In the genomic region with DNA sequence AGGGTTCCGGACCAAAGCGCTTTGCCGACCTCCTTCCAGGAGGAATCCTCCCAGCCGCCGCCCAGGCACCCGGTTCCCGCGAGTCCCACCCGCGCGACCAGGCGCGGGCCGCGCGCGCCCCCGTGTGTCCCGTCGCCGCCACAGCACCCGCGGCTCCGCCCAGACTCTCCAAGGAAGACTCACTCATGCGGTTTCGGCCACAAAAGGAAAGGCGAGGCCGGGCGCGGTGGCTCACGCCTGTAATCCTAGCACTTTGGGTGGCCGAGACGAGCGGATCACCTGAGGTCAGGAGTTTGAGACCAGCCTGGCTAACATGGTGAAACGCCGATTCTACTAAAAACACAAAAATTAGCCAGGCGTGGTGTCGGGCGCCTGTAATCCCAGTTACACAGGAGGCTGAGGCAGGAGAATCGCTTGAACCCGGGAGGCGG, we compare ENCODE assay signal across 8 cellular contexts. TPM values are rescaled to one million over a fixed set of nuclear protein-coding genes. Genes with fewer than 3 reads are reported as not detected.
DNase-seq lines count a peak whose midpoint lies in the region; ATAC-seq and TF ChIP-seq lines count a peak whose summit lies in the region.

No MANE protein-coding gene starts in this region.

- H3K36me3 Mint-ChIP-seq in Caco-2 (ENCODE audit: insufficient read depth, unreplicated experiment) (peaks cover 12% of the 10 kb centered on the region), HFFc6 (ENCODE audit: low read depth) (no peaks in the 10 kb centered on the region)
- H3K36me3 Mint-ChIP-seq in activated CD4-positive, alpha-beta memory T cell treated with anti-CD3 and anti-CD28 coated beads for 36 hours, result peaks cover 7% of the 10 kb centered on the region

- BruUV-seq in Caco-2 (replicated peaks; lab: Mats Ljungman, UMichigan), result no TSS peak

- TF ChIP-seq CTCF in Caco-2 (IDR thresholded peaks at IDR 0.05; ENCODE audit: insufficient read depth in 1 of 2, low read depth in 1 of 2, low read length in 1 of 2, severe bottlenecking in 1 of 2, unreplicated experiment in 1 of 2), result peak; percentile 56 to 95
- TF ChIP-seq CTCF in HFFc6 (IDR thresholded peaks at IDR 0.05), result peak; percentile 95

- H3K4me1 Mint-ChIP-seq in Caco-2 (ENCODE audit: low read depth, unreplicated experiment) (no peaks in the 10 kb centered on the region), HFFc6 (ENCODE audit: low read depth) (peaks cover 24% of the 10 kb centered on the region)
- H3K4me1 Mint-ChIP-seq in activated CD4-positive, alpha-beta memory T cell treated with anti-CD3 and anti-CD28 coated beads for 36 hours (ENCODE audit: low read depth), result peaks cover 13% of the 10 kb centered on the region

- CTCF ChIA-PET in Caco-2 (lab: Charles Lee), result no interaction called here
- CTCF ChIA-PET in activated CD4-positive, alpha-beta memory T cell treated with anti-CD3 and anti-CD28 coated beads for 36 hours (lab: Charles Lee), result interaction anchor here (0.8 to 1.6 kb wide), 4 partner anchors 12 to 48 kb away, joined by 3 to 4 read pairs (median 4); no protein-coding TSS in a partner anchor

- ATAC-seq in GM18858 (IDR thresholded peaks at IDR 0.05; ENCODE audit: unreplicated experiment), result no peak

- H3K4me1 ChIP-seq in Caco-2, result peaks cover 16% of the 10 kb centered on the region

- intact Hi-C loops in Caco-2 (cut with micrococcal nuclease; ENCODE audit: unreplicated experiment), result no loop called here
- intact Hi-C loops in activated CD4-positive, alpha-beta memory T cell treated with anti-CD3 and anti-CD28 coated beads for 36 hours (cut with micrococcal nuclease), result loop anchor here (5.0 kb wide), 1 partner anchor 76 kb away; no protein-coding TSS in a partner anchor

- H3K36me3 ChIP-seq in Caco-2 (ENCODE audit: control insufficient read depth, insufficient read depth, low read length), result no peaks in the 10 kb centered on the region

- H3K27ac Mint-ChIP-seq in Caco-2 (ENCODE audit: unreplicated experiment) (no peak overlapping the region), HFFc6 (peak overlapping the region; percentile 46)
- no peak overlapping the region for H3K27ac Mint-ChIP-seq in activated CD4-positive, alpha-beta memory T cell treated with anti-CD3 and anti-CD28 coated beads for 36 hours

- H3K9me3 Mint-ChIP-seq in Caco-2 (ENCODE audit: unreplicated experiment) (no peaks in the 10 kb centered on the region), HFFc6 (no peaks in the 10 kb centered on the region)
- H3K9me3 Mint-ChIP-seq in activated CD4-positive, alpha-beta memory T cell treated with anti-CD3 and anti-CD28 coated beads for 36 hours, result no peaks in the 10 kb centered on the region

- H3K4me3 Mint-ChIP-seq in Caco-2 (ENCODE audit: unreplicated experiment), result peak overlapping the region; percentile 57
- peak overlapping the region; percentile 75 for H3K4me3 Mint-ChIP-seq in HFFc6
- H3K4me3 Mint-ChIP-seq in activated CD4-positive, alpha-beta memory T cell treated with anti-CD3 and anti-CD28 coated beads for 36 hours, result peak overlapping the region; percentile 29

- H3K27me3 Mint-ChIP-seq in Caco-2 (ENCODE audit: insufficient read depth, unreplicated experiment) (no peaks in the 10 kb centered on the region), HFFc6 (ENCODE audit: insufficient read depth) (peaks cover 13% of the 10 kb centered on the region)
- H3K27me3 Mint-ChIP-seq in activated CD4-positive, alpha-beta memory T cell treated with anti-CD3 and anti-CD28 coated beads for 36 hours, result no peaks in the 10 kb centered on the region

- H3K27me3 ChIP-seq in Caco-2 (replicated peaks; ENCODE audit: control insufficient read depth, insufficient read depth, low read length), result no peaks in the 10 kb centered on the region

- H3K9me3 ChIP-seq in Caco-2, result no peaks in the 10 kb centered on the region

- H3K4me3 ChIP-seq in Caco-2 (ENCODE audit: low read depth, low read length), result peak overlapping the region; percentile 11; the same call in 1 of the 2 replicates

- POLR2A ChIA-PET in Caco-2 (lab: Charles Lee), result no interaction called here
- POLR2A ChIA-PET in activated CD4-positive, alpha-beta memory T cell treated with anti-CD3 and anti-CD28 coated beads for 36 hours (lab: Charles Lee), result interaction anchor here (1.5 kb wide), 1 partner anchor 13 kb away, joined by 3 read pairs; no protein-coding TSS in a partner anchor

- DNase-seq in Caco-2 (peak; percentile 79 to 86), HFFc6 (peak; percentile 79), NCI-H748 treated with DMSO at 0.1 percent for 48 hours (lab: John Stamatoyannopoulos, UW) (peak; percentile 34), mesenteric fat pad (ENCODE audit: low spot score) (peak; percentile 95)
- DNase-seq in activated CD4-positive, alpha-beta memory T cell treated with anti-CD3 and anti-CD28 coated beads for 36 hours, result peak; percentile 89
- DNase-seq in effector CD8-positive, alpha-beta T cell (lab: John Stamatoyannopoulos, UW), result peak; percentile 54
- DNase-seq in stimulated activated CD8-positive, alpha-beta memory T cell treated with anti-CD3 and anti-CD28 coated beads, Interleukin-2, amount 100 ng/mL, for 48 hours (ENCODE audit: low read depth in 2 of 2), result peak; percentile 75 to 78

RNA-seq across cellular contexts. Expression of a gene that starts 3.5 kb away (rescaled TPM):
- total RNA-seq in Caco-2 (2022), result 63.3 and 73.7 TPM in 2 replicates
- 10 to 100 TPM; 21.1 to 40.8 (median 36.7) TPM for total RNA-seq in HFFc6 (2021; fragmentation: NEBNext Ultra II Directional; extraction: Animal tissue kit (Norgen Biotek cat#: 25700))
- 100 to 1,000 TPM; 123 to 134 TPM for total RNA-seq in activated CD4-positive, alpha-beta memory T cell treated with anti-CD3 and anti-CD28 coated beads for 36 hours
- 0.58 TPM for total RNA-seq in mesenteric fat pad

RNA-seq across cellular contexts. Expression of a gene that starts 14.6 kb away (rescaled TPM):
- 12.0 and 13.4 TPM in 2 replicates for total RNA-seq in Caco-2 (2022)
- total RNA-seq in HFFc6 (2021; fragmentation: NEBNext Ultra II Directional; extraction: Animal tissue kit (Norgen Biotek cat#: 25700)), result 10 to 100 TPM in 5 of 6 experiments, 1 to 10 TPM in 1; 5.7 to 16.5 (median 13.7) TPM
- 10 to 100 TPM; 37.0 to 37.9 TPM for total RNA-seq in activated CD4-positive, alpha-beta memory T cell treated with anti-CD3 and anti-CD28 coated beads for 36 hours
- 4.5 TPM for total RNA-seq in mesenteric fat pad

RNA-seq across cellular contexts. Expression of a gene that starts 19.6 kb away (rescaled TPM):
- total RNA-seq in Caco-2 (2022), result 1.9 and 2.2 TPM in 2 replicates
- not detected for total RNA-seq in HFFc6 (2021; fragmentation: NEBNext Ultra II Directional; extraction: Animal tissue kit (Norgen Biotek cat#: 25700))
- total RNA-seq in activated CD4-positive, alpha-beta memory T cell treated with anti-CD3 and anti-CD28 coated beads for 36 hours, result not detected
- total RNA-seq in mesenteric fat pad, result not detected

RNA-seq across cellular contexts. Expression of a gene that starts 29.0 kb away (rescaled TPM):
- total RNA-seq in Caco-2 (2022) (0.79 and 0.91 TPM in 2 replicates), mesenteric fat pad (not detected)
- total RNA-seq in HFFc6 (2021; fragmentation: NEBNext Ultra II Directional; extraction: Animal tissue kit (Norgen Biotek cat#: 25700)), result not detected
- total RNA-seq in activated CD4-positive, alpha-beta memory T cell treated with anti-CD3 and anti-CD28 coated beads for 36 hours, result not detected

RNA-seq across cellular contexts. Expression of a gene that starts 34.3 kb away (rescaled TPM):
- total RNA-seq in Caco-2 (2022), result 9.0 and 12.9 TPM in 2 replicates
- total RNA-seq in HFFc6 (2021; fragmentation: NEBNext Ultra II Directional; extraction: Animal tissue kit (Norgen Biotek cat#: 25700)), result under 1 TPM in 1 of 6 experiments, not detected in 5; 0.21 TPM
- total RNA-seq in activated CD4-positive, alpha-beta memory T cell treated with anti-CD3 and anti-CD28 coated beads for 36 hours, result not detected
- total RNA-seq in mesenteric fat pad, result not detected

Comparison
In these comparisons a context has a peak if more than half of its experiments do, and no peak if none do; other contexts are left out.
1. DNase-seq: peak in every context shown above with its lines; median percentile 95 in mesenteric fat pad; 89 in activated CD4-positive, alpha-beta memory T cell treated with anti-CD3 and anti-CD28 coated beads for 36 hours; 82 in Caco-2; 79 in HFFc6; 76 in stimulated activated CD8-positive, alpha-beta memory T cell treated with anti-CD3 and anti-CD28 coated beads, Interleukin-2, amount 100 ng/mL, for 48 hours; 54 in effector CD8-positive, alpha-beta T cell; 34 in NCI-H748 treated with DMSO at 0.1 percent for 48 hours.
2. RNA of a gene that starts 3.5 kb away (total RNA-seq): 123 to 134 TPM in activated CD4-positive, alpha-beta memory T cell treated with anti-CD3 and anti-CD28 coated beads for 36 hours, 63.3 to 73.7 TPM in Caco-2 and 21.1 to 40.8 TPM in HFFc6; 0.58 TPM in mesenteric fat pad (single experiment); every median in the first group is over 10 times any median in the second.
3. Peak in every context shown above with its lines, with median percentiles within 50 percentile points of each other: H3K4me3 Mint-ChIP-seq.